In the genomic region with DNA sequence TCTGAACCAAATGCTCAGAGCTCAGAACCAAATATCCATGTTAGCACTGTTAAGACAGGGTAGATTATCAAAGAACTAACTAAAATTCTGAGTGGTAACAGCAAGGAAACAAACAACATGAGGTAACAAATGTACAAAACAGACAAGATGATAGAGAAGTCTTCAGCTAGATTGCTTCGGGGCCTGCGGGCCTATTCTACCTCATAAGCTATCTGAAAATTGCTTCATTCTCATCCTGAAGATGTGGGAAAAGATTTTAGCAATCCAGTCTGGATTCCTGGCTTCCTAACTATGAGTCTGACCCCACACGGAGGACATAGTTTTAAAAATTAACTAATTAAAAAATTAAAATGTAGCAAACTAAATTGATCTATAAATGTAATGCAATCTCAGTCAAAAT, we compare ENCODE assay signal across 31 cellular contexts. TPM values are rescaled to one million over a fixed set of nuclear protein-coding genes. Genes with fewer than 3 reads are reported as not detected.
DNase-seq lines count a peak whose midpoint lies in the region; ATAC-seq and TF ChIP-seq lines count a peak whose summit lies in the region.
"Had no signal": no experiment of that assay in that cellular context is flagged by ENCODE, and none has a peak within 500 bp of the region (broad histone marks: within the 10 kb centered on the region; RNA-seq: fewer than 3 reads in every experiment).

No MANE protein-coding gene starts in this region.

- H3K36me3 ChIP-seq in heart right ventricle (no peaks in the 10 kb centered on the region), upper lobe of right lung (no peaks in the 10 kb centered on the region)

- peak overlapping the region; percentile 16 for H3K27ac ChIP-seq in right cardiac atrium (ENCODE audit: low read length)
- peak overlapping the region in 1 of 10 donors; percentile 0 for H3K27ac ChIP-seq in heart right ventricle
- peak overlapping the region; percentile 58 for H3K27ac ChIP-seq in upper lobe of right lung
- H3K27ac ChIP-seq: A549, parathyroid adenoma, VCaP had no signal

- H3K9me3 ChIP-seq in right cardiac atrium (ENCODE audit: control insufficient read depth, low read length) (no peaks in the 10 kb centered on the region), heart right ventricle (no peaks in the 10 kb centered on the region), upper lobe of right lung (no peaks in the 10 kb centered on the region)
- H3K9me3 ChIP-seq: A549, mucosa of descending colon had no signal

- no peak for ATAC-seq in right cardiac atrium
- no peak for ATAC-seq in heart right ventricle
- ATAC-seq in upper lobe of right lung: no peak
- no peak for ATAC-seq in GM21825 (IDR thresholded peaks at IDR 0.05; ENCODE audit: unreplicated experiment)
- no peak for ATAC-seq in GM18861 (IDR thresholded peaks at IDR 0.05; ENCODE audit: unreplicated experiment)
- ATAC-seq: activated CD4-positive, alpha-beta T cell treated with anti-CD3 and anti-CD28 coated beads for 36 hours; activated CD8-positive, alpha-beta T cell treated with anti-CD3 and anti-CD28 coated beads for 36 hours; effector memory CD8-positive, alpha-beta T cell; mucosa of descending colon; stimulated activated naive CD8-positive, alpha-beta T cell treated with anti-CD3 and anti-CD28 coated beads, Interleukin-15, Interleukin-2, amounts not matched to agents 100 U/mL and 50 U/mL, for 24 hours had no signal

- H3K27me3 Mint-ChIP-seq in dendritic cell treated with granulocyte-macrophage colony-stimulating factor and Interleukin-4, amounts not matched to agents 40 ng/mL and 50 ng/mL, for 4 days: peaks cover 1% of the 10 kb centered on the region
- H3K27me3 Mint-ChIP-seq in mesothelial cell of epicardium (ENCODE audit: low read depth): peaks cover 17% of the 10 kb centered on the region
- H3K27me3 Mint-ChIP-seq: activated CD4-positive, alpha-beta T cell treated with anti-CD3 and anti-CD28 coated beads for 36 hours; activated CD8-positive, alpha-beta T cell treated with anti-CD3 and anti-CD28 coated beads for 36 hours; CD4-positive, alpha-beta T cell had no signal

- 88% methylated on average over 3 of the region's 3 CpGs for WGBS in right cardiac atrium
- 94 to 96% methylated on average over 3 of the region's 3 CpGs for WGBS in heart right ventricle, 2 donors

- no peaks in the 10 kb centered on the region for H3K4me1 ChIP-seq in right cardiac atrium (ENCODE audit: control insufficient read depth, insufficient read depth, low read length)
- peaks cover 0 to 5% (median 0%) of the 10 kb centered on the region in 9 donors for H3K4me1 ChIP-seq in heart right ventricle
- H3K4me1 ChIP-seq in upper lobe of right lung: peaks cover 11% of the 10 kb centered on the region
- H3K4me1 ChIP-seq: A549, parathyroid adenoma had no signal

- intact Hi-C loops in right cardiac atrium (cut with DNase I) (no loop called here), heart right ventricle (cut with DNase I) (no loop called here), upper lobe of right lung (cut with DNase I) (no loop called here)
- intact Hi-C loops in dendritic cell treated with granulocyte-macrophage colony-stimulating factor and Interleukin-4, amounts not matched to agents 40 ng/mL and 50 ng/mL, for 4 days (cut with micrococcal nuclease): no loop called here

- peaks cover 9% of the 10 kb centered on the region for H3K4me1 Mint-ChIP-seq in dendritic cell treated with granulocyte-macrophage colony-stimulating factor and Interleukin-4, amounts not matched to agents 40 ng/mL and 50 ng/mL, for 4 days (ENCODE audit: low read depth)
- no peaks in the 10 kb centered on the region for H3K4me1 Mint-ChIP-seq in mesothelial cell of epicardium
- H3K4me1 Mint-ChIP-seq: activated CD4-positive, alpha-beta T cell treated with anti-CD3 and anti-CD28 coated beads for 36 hours; IgD-negative memory B cell; nephron had no signal

- H3K4me3 Mint-ChIP-seq in dendritic cell treated with granulocyte-macrophage colony-stimulating factor and Interleukin-4, amounts not matched to agents 40 ng/mL and 50 ng/mL, for 4 days: no peak overlapping the region
- H3K4me3 Mint-ChIP-seq in mesothelial cell of epicardium: no peak overlapping the region
- H3K4me3 Mint-ChIP-seq: activated CD4-positive, alpha-beta T cell treated with anti-CD3 and anti-CD28 coated beads for 36 hours; activated CD8-positive, alpha-beta T cell treated with anti-CD3 and anti-CD28 coated beads for 36 hours; activated naive CD4-positive, alpha-beta T cell treated with anti-CD3 and anti-CD28 coated beads for 36 hours; CD4-positive, alpha-beta T cell; effector memory CD8-positive, alpha-beta T cell; IgD-negative memory B cell; nephron had no signal

- TF ChIP-seq CTCF in heart right ventricle (IDR thresholded peaks at IDR 0.05) (no peak), mesothelial cell of epicardium (IDR thresholded peaks at IDR 0.05; ENCODE audit: unreplicated experiment) (no peak), upper lobe of right lung (IDR thresholded peaks at IDR 0.05) (no peak)

- H3K27me3 ChIP-seq in right cardiac atrium (ENCODE audit: control insufficient read depth, insufficient read depth) (no peaks in the 10 kb centered on the region), heart right ventricle (no peaks in the 10 kb centered on the region), upper lobe of right lung (no peaks in the 10 kb centered on the region)

- H3K36me3 Mint-ChIP-seq in dendritic cell treated with granulocyte-macrophage colony-stimulating factor and Interleukin-4, amounts not matched to agents 40 ng/mL and 50 ng/mL, for 4 days (ENCODE audit: low read depth): no peaks in the 10 kb centered on the region
- no peaks in the 10 kb centered on the region for H3K36me3 Mint-ChIP-seq in mesothelial cell of epicardium
- H3K36me3 Mint-ChIP-seq: IgD-negative memory B cell had no signal

- H3K9me3 Mint-ChIP-seq in dendritic cell treated with granulocyte-macrophage colony-stimulating factor and Interleukin-4, amounts not matched to agents 40 ng/mL and 50 ng/mL, for 4 days: no peaks in the 10 kb centered on the region
- no peaks in the 10 kb centered on the region for H3K9me3 Mint-ChIP-seq in mesothelial cell of epicardium
- H3K9me3 Mint-ChIP-seq: activated CD8-positive, alpha-beta T cell treated with anti-CD3 and anti-CD28 coated beads for 36 hours; activated naive CD4-positive, alpha-beta T cell treated with anti-CD3 and anti-CD28 coated beads for 36 hours; CD4-positive, alpha-beta T cell; effector memory CD8-positive, alpha-beta T cell; IgD-negative memory B cell; nephron had no signal

- H3K27ac Mint-ChIP-seq in dendritic cell treated with granulocyte-macrophage colony-stimulating factor and Interleukin-4, amounts not matched to agents 40 ng/mL and 50 ng/mL, for 4 days: peak overlapping the region; percentile 15
- peak overlapping the region; percentile 4 for H3K27ac Mint-ChIP-seq in mesothelial cell of epicardium
- H3K27ac Mint-ChIP-seq: activated CD4-positive, alpha-beta T cell treated with anti-CD3 and anti-CD28 coated beads for 36 hours; activated CD8-positive, alpha-beta T cell treated with anti-CD3 and anti-CD28 coated beads for 36 hours; activated naive CD4-positive, alpha-beta T cell treated with anti-CD3 and anti-CD28 coated beads for 36 hours; CD4-positive, alpha-beta T cell; effector memory CD8-positive, alpha-beta T cell; IgD-negative memory B cell; nephron had no signal

- DNase-seq in right cardiac atrium (no peak), heart right ventricle (no peak), mesothelial cell of epicardium (ENCODE audit: low spot score in 2 of 2, unreplicated experiment in 2 of 2) (no peak), upper lobe of right lung (no peak), COLO829 (ENCODE audit: low spot score) (no peak)
- DNase-seq: activated CD4-positive, alpha-beta T cell treated with anti-CD3 and anti-CD28 coated beads for 36 hours; activated CD8-positive, alpha-beta memory T cell treated with anti-CD3 and anti-CD28 coated beads, Interleukin-2, amount 50 U/mL, for 48 hours; activated CD8-positive, alpha-beta T cell treated with anti-CD3 and anti-CD28 coated beads for 36 hours; activated naive CD4-positive, alpha-beta T cell treated with anti-CD3 and anti-CD28 coated beads for 36 hours; CD4-positive, alpha-beta T cell; central memory CD4-positive, alpha-beta T cell; cortex of kidney; effector memory CD8-positive, alpha-beta T cell; erythroblast; glutamatergic neuron; mucosa of descending colon; NCI-H1105 treated with DMSO at 0.1 percent for 48 hours; NCI-H2029; NCI-H524; retina; Right ventricle myocardium superior; stimulated activated CD4-positive, alpha-beta T cell treated with anti-CD3 and anti-CD28 coated beads, Interleukin-1b, Interleukin-23, amount 100 ng/mL, for 48 hours; stimulated activated naive CD8-positive, alpha-beta T cell treated with anti-CD3 and anti-CD28 coated beads, Interleukin-15, Interleukin-2, amounts not matched to agents 100 U/mL and 50 U/mL, for 24 hours had no signal

- H3K4me3 ChIP-seq in right cardiac atrium (ENCODE audit: low read length) (no peak overlapping the region), heart right ventricle (no peak overlapping the region), upper lobe of right lung (no peak overlapping the region)
- H3K4me3 ChIP-seq: A549, mucosa of descending colon had no signal

RNA-seq across cellular contexts. Expression of a gene that starts 9.2 kb away (rescaled TPM):
- total RNA-seq in right cardiac atrium: 100 to 1,000 TPM; 349 to 399 (median 370) TPM
- polyA plus RNA-seq in right cardiac atrium: 218 TPM
- total RNA-seq in heart right ventricle: 100 to 1,000 TPM in 4 of 10 donors, 10 to 100 TPM in 6; 43.5 to 198 (median 84.6) TPM
- 100 to 1,000 TPM in 1 of 2 donors, 10 to 100 TPM in 1; 67.7 to 129 TPM for polyA plus RNA-seq in heart right ventricle
- total RNA-seq in mesothelial cell of epicardium: 70.6 to 72.4 TPM (median 71.7 TPM) in 3 replicates
- 275 TPM for total RNA-seq in upper lobe of right lung
